In the genomic region with DNA sequence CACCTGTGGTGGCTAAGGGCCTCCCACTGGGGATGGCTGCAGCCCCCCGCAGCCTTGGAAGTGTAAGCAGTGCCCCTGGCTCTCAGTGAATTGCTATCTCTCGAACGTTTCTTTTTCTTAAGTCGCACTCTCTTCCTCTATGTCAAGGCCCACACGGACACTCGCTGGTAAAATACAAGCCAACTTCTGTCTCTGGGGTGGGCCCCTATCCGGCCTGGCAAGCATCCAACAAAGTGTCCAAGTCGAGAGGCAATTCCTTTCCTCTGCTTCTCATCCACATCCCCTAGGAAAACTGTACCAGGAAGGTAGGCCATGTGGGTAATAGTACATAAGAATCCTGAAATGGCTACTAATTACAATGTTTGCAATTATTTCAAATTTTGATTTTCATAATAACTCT, we compare ENCODE assay signal across 26 cellular contexts.
"Had no signal": no experiment of that assay in that cellular context is flagged by ENCODE, and none has a peak within 500 bp of the region (broad histone marks: within the 10 kb centered on the region; RNA-seq: fewer than 3 reads in every experiment).

No MANE protein-coding gene starts in this region.

- H3K4me3 Mint-ChIP-seq: activated B cell treated with CpG ODN at 0.5 μM for 24 hours; activated CD4-positive, alpha-beta T cell treated with anti-CD3 and anti-CD28 coated beads, Interleukin-2, amount 10 ng/mL, durations not matched to agents 24 days and 14 days; activated naive CD4-positive, alpha-beta T cell treated with anti-CD3 and anti-CD28 coated beads for 36 hours; activated naive CD8-positive, alpha-beta T cell; activated T-helper 17 cell treated with anti-CD3 and anti-CD28 coated beads, Interleukin-2, amount 50 U/mL, for 72 hours; brain; T-cell had no signal

- H3K36me3 ChIP-seq: MG63 had no signal

- ATAC-seq: activated T-helper 17 cell treated with anti-CD3 and anti-CD28 coated beads, Interleukin-2, amount 50 U/mL, for 72 hours; T-cell had no signal

- DNase-seq: activated B cell treated with CpG ODN at 0.5 μM for 24 hours; activated CD4-positive, alpha-beta T cell treated with anti-CD3 and anti-CD28 coated beads for 1 hour; activated CD4-positive, alpha-beta T cell treated with anti-CD3 and anti-CD28 coated beads, Interleukin-2, amount 10 ng/mL, durations not matched to agents 24 days and 14 days; activated CD4-positive, alpha-beta T cell treated with anti-CD3 and anti-CD28 coated beads, Interleukin-2, amount 50 U/mL, for 48 hours; activated CD8-positive, alpha-beta memory T cell treated with anti-CD3 and anti-CD28 coated beads for 24 hours; activated gamma-delta T cell; activated naive CD4-positive, alpha-beta T cell treated with anti-CD3 and anti-CD28 coated beads for 36 hours; activated T-cell treated with anti-CD3 and anti-CD28 coated beads, Interleukin-2, amount 50 U/mL, for 48 hours; amygdala; MG63; MV-4-11; NCI-H1092 treated with DMSO at 0.1 percent for 48 hours; NCI-H1417 treated with DMSO at 0.1 percent for 48 hours; NCI-H1694; NCI-H2029; NCI-H345; NCI-H510A; NCI-H69; PC-9; T-cell; T-helper 2 cell; T1000 had no signal

- H3K4me3 ChIP-seq: MG63, PC-9, SK-N-MC had no signal

- H3K9me3 ChIP-seq: MG63 had no signal

- H2AFZ ChIP-seq: PC-9 had no signal

- H3K4me2 ChIP-seq: PC-9 had no signal

- H3K27ac Mint-ChIP-seq: activated B cell treated with CpG ODN at 0.5 μM for 24 hours; activated CD4-positive, alpha-beta T cell treated with anti-CD3 and anti-CD28 coated beads, Interleukin-2, amount 10 ng/mL, durations not matched to agents 24 days and 14 days; activated naive CD4-positive, alpha-beta T cell treated with anti-CD3 and anti-CD28 coated beads for 36 hours; activated naive CD8-positive, alpha-beta T cell; activated T-helper 17 cell treated with anti-CD3 and anti-CD28 coated beads, Interleukin-2, amount 50 U/mL, for 72 hours; brain; T-cell had no signal

- H3K27ac ChIP-seq: PC-9, SK-N-MC had no signal

- H3K4me1 Mint-ChIP-seq: activated B cell treated with CpG ODN at 0.5 μM for 24 hours; activated CD4-positive, alpha-beta T cell treated with anti-CD3 and anti-CD28 coated beads, Interleukin-2, amount 10 ng/mL, durations not matched to agents 24 days and 14 days; activated T-helper 17 cell treated with anti-CD3 and anti-CD28 coated beads, Interleukin-2, amount 50 U/mL, for 72 hours had no signal

- H3K9me3 Mint-ChIP-seq: activated B cell treated with CpG ODN at 0.5 μM for 24 hours; activated CD4-positive, alpha-beta T cell treated with anti-CD3 and anti-CD28 coated beads, Interleukin-2, amount 10 ng/mL, durations not matched to agents 24 days and 14 days; activated naive CD4-positive, alpha-beta T cell treated with anti-CD3 and anti-CD28 coated beads for 36 hours; brain; T-cell had no signal

- H3K36me3 Mint-ChIP-seq: activated naive CD8-positive, alpha-beta T cell; brain; T-cell had no signal

- H3K27me3 Mint-ChIP-seq: activated B cell treated with CpG ODN at 0.5 μM for 24 hours had no signal
